19 cellular contexts compared by ENCODE assay signal in the genomic region with DNA sequence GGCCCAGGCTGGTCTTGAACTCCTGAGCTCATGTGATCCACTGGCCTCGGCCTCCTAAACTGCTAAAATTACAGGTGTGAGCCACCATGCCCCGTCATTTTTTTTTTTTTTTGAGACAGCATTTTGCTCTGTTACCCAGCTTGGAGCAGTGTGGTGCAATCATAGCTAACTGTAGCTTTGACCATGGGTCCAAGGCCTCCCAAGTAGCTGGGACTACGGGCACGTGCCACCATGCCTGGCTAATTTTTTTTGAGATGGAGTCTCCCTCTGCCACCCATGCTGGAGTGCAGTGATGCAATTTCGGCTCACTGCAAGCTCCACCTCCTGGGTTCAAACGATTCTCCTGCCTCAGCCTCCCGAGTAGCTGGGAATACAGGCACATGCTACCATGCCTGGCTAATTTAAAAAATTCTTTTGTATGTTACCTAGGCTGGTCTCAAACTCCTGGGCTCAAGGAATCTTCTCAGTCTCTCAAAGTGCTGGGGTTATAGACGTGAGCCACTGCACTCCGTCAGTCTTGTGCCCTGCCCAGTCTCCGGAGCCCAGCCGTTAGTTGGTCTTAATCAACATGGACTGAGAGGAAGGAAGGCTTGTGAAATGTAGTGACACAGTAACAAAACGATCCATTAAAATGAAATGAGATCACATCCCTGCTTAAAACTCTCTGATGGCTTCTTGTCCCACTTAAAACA. TPM values are rescaled to one million over a fixed set of nuclear protein-coding genes. Genes with fewer than 3 reads are reported as not detected.
"Had no signal": no experiment of that assay in that cellular context is flagged by ENCODE, and none has a peak within 500 bp of the region (broad histone marks: within the 10 kb centered on the region; RNA-seq: fewer than 3 reads in every experiment).

No MANE protein-coding gene starts in this region.

- H3K36me3 ChIP-seq: gastrocnemius medialis, sigmoid colon, suprapubic skin had no signal

- H3K4me3 ChIP-seq: gastrocnemius medialis, sigmoid colon, suprapubic skin had no signal

- H3K27me3 Mint-ChIP-seq: type B pancreatic cell had no signal

- FAIRE-seq: astrocyte, keratinocyte had no signal

- H3K4me1 Mint-ChIP-seq: activated T-helper 17 cell treated with anti-CD3 and anti-CD28 coated beads, Interleukin-2, amount 50 U/mL, for 72 hours had no signal

- H3K4me3 Mint-ChIP-seq: type B pancreatic cell, WTC11 had no signal

- H3K9me3 Mint-ChIP-seq: activated T-helper 17 cell treated with anti-CD3 and anti-CD28 coated beads, Interleukin-2, amount 50 U/mL, for 72 hours; type B pancreatic cell had no signal

- ATAC-seq: activated T-helper 17 cell treated with anti-CD3 and anti-CD28 coated beads, Interleukin-2, amount 50 U/mL, for 72 hours; gastrocnemius medialis; heart right ventricle; left ventricle myocardium superior; WTC11 had no signal

- H3K4me1 ChIP-seq: sigmoid colon had no signal

- H3K27me3 ChIP-seq: gastrocnemius medialis had no signal

- H3K27ac ChIP-seq: suprapubic skin had no signal

- H3K27ac Mint-ChIP-seq: activated T-helper 17 cell treated with anti-CD3 and anti-CD28 coated beads, Interleukin-2, amount 50 U/mL, for 72 hours; naive B cell; type B pancreatic cell; WTC11 had no signal

- H3K36me3 Mint-ChIP-seq: naive B cell, type B pancreatic cell had no signal

- DNase-seq: activated CD4-positive, alpha-beta T cell treated with anti-CD3 and anti-CD28 coated beads for 48 hours; activated CD8-positive, alpha-beta memory T cell treated with anti-CD3 and anti-CD28 coated beads for 24 hours; activated naive CD4-positive, alpha-beta T cell treated with anti-CD3 and anti-CD28 coated beads for 36 hours; gastrocnemius medialis; heart right ventricle; left ventricle myocardium superior; naive B cell; occipital lobe; sigmoid colon; stimulated activated CD4-positive, alpha-beta T cell treated with anti-CD3 and anti-CD28 coated beads, Interleukin-12 subunit alpha, Interleukin-12 subunit beta, amount 100 ng/mL, for 4 hours; stimulated activated CD4-positive, alpha-beta T cell treated with anti-CD3 and anti-CD28 coated beads, Interleukin-2, amount 100 ng/mL, for 48 hours; stimulated activated naive CD4-positive, alpha-beta T cell treated with Interleukin-2 at 50 U/mL for 16 hours had no signal

- H3K9me3 ChIP-seq: gastrocnemius medialis, suprapubic skin had no signal

RNA-seq across cellular contexts. Expression of gene LRG1, which starts 1.4 kb away (rescaled TPM):
- total RNA-seq: occipital lobe had no signal

RNA-seq across cellular contexts. Expression of gene PLIN5, which starts 6.2 kb away (rescaled TPM):
- total RNA-seq: astrocyte; T-helper 1 cell treated with Interleukin-12 subunit alpha and Interleukin-12 subunit beta and Interleukin-4 antibody, amounts not matched to agents 30 ng/mL and 1 ng/mL, for 36 hours had no signal
- polyA plus RNA-seq: keratinocyte had no signal

RNA-seq across cellular contexts. Expression of gene SEMA6B, which starts 18.2 kb away (rescaled TPM):
- total RNA-seq: T-helper 1 cell treated with Interleukin-12 subunit alpha and Interleukin-12 subunit beta and Interleukin-4 antibody, amounts not matched to agents 30 ng/mL and 1 ng/mL, for 36 hours had no signal

RNA-seq across cellular contexts. Expression of gene PLIN4, which starts 23.0 kb away (rescaled TPM):
- total RNA-seq: activated naive CD4-positive, alpha-beta T cell treated with anti-CD3 and anti-CD28 coated beads for 36 hours; T-helper 1 cell treated with Interleukin-12 subunit alpha and Interleukin-12 subunit beta and Interleukin-4 antibody, amounts not matched to agents 30 ng/mL and 1 ng/mL, for 36 hours had no signal
- polyA plus RNA-seq: keratinocyte had no signal
